In genomic region chr2:85756822-85757435, GRCh38 we compare ENCODE assay signal across 13 cellular contexts. TPM values are rescaled to one million over a fixed set of nuclear protein-coding genes. Genes with fewer than 3 reads are reported as not detected.
DNase-seq lines count a peak whose midpoint lies in the region; ATAC-seq and TF ChIP-seq lines count a peak whose summit lies in the region.
"Had no signal": no experiment of that assay in that cellular context is flagged by ENCODE, and none has a peak within 500 bp of the region (broad histone marks: within the 10 kb centered on the region; RNA-seq: fewer than 3 reads in every experiment).

No MANE protein-coding gene starts in this region.

- no peak for ATAC-seq in SK-N-SH treated with all-trans-retinoic acid at 6 μM for 48 hours
- ATAC-seq in CD4-positive, alpha-beta T cell (ENCODE audit: poor library complexity): no peak
- ATAC-seq in natural killer cell treated with Interleukin-12 subunit alpha and Interleukin-12 subunit beta and Interleukin-15 and Interleukin-18, amount 100 ng/mL, for 72 hours: no peak
- ATAC-seq: naive thymus-derived CD8-positive, alpha-beta T cell; stimulated activated naive CD8-positive, alpha-beta T cell treated with anti-CD3 and anti-CD28 coated beads, Interleukin-15, Interleukin-2, amounts not matched to agents 100 U/mL and 50 U/mL, for 24 hours had no signal

- H3K36me3 Mint-ChIP-seq in nephron progenitor cell (ENCODE audit: low read depth): no peaks in the 10 kb centered on the region
- H3K36me3 Mint-ChIP-seq in CD4-positive, alpha-beta T cell (ENCODE audit: low read depth): no peaks in the 10 kb centered on the region
- no peaks in the 10 kb centered on the region for H3K36me3 Mint-ChIP-seq in natural killer cell treated with Interleukin-12 subunit alpha and Interleukin-12 subunit beta and Interleukin-15 and Interleukin-18, amount 100 ng/mL, for 72 hours
- H3K36me3 Mint-ChIP-seq: naive thymus-derived CD8-positive, alpha-beta T cell had no signal

- H3K4me3 ChIP-seq in SK-N-SH (ENCODE audit: low read depth in 2 of 2, low read length in 1 of 2): peak overlapping the region in 1 of 2 experiments; percentile 34; a peak in 1 of 4 replicates
- peak overlapping the region; percentile 80 to 98 (median 86) for H3K4me3 ChIP-seq in esophagus muscularis mucosa
- H3K4me3 ChIP-seq in urinary bladder (ENCODE audit: low read depth, low read length): peak overlapping the region; percentile 78

- no peak overlapping the region for H3K27ac ChIP-seq in SK-N-SH (ENCODE audit: low read depth in 2 of 2, low read length in 1 of 2)
- H3K27ac ChIP-seq in esophagus muscularis mucosa (replicated peaks in 1 of 4): peak overlapping the region in 1 of 4 donors; percentile 7
- no peak overlapping the region for H3K27ac ChIP-seq in urinary bladder (ENCODE audit: low read depth)
- H3K27ac ChIP-seq in CD4-positive, alpha-beta T cell (ENCODE audit: low read depth, low read length): no peak overlapping the region

- peaks cover 0 to 4% of the 10 kb centered on the region in 2 experiments for H3K36me3 ChIP-seq in SK-N-SH (replicated peaks in 1 of 2; ENCODE audit: control insufficient read depth in 1 of 2, insufficient read depth in 2 of 2, low read length in 1 of 2)
- H3K36me3 ChIP-seq in esophagus muscularis mucosa: peaks cover 0 to 52% (median 12%) of the 10 kb centered on the region in 4 donors
- no peaks in the 10 kb centered on the region for H3K36me3 ChIP-seq in urinary bladder (ENCODE audit: insufficient read depth)

- WGBS in SK-N-SH (ENCODE audit: low lambda C conversion rate): 95% methylated on average over 9 of the region's 9 CpGs
- 82% methylated on average over 3 of the region's 9 CpGs for WGBS in esophagus muscularis mucosa
- WGBS in urinary bladder: 75% methylated on average over 9 of the region's 9 CpGs

- POLR2A ChIA-PET in SK-N-SH (lab: Yijun Ruan, JAX): no interaction called here
- POLR2A ChIA-PET in CD4-positive, alpha-beta T cell (lab: Charles Lee): no interaction called here

- H3K4me2 ChIP-seq in SK-N-SH: peak overlapping the region; percentile 98

- H4K20me1 ChIP-seq in SK-N-SH (ENCODE audit: insufficient read depth): peaks cover 60% of the 10 kb centered on the region

- peaks cover 3 to 32% of the 10 kb centered on the region in 2 experiments; a peak in 1 of 4 replicates for H3K4me1 ChIP-seq in SK-N-SH (ENCODE audit: control insufficient read depth in 1 of 2, insufficient read depth in 2 of 2, low read depth in 1 of 2, low read length in 1 of 2)
- peaks cover 45 to 95% (median 85%) of the 10 kb centered on the region in 4 donors for H3K4me1 ChIP-seq in esophagus muscularis mucosa
- H3K4me1 ChIP-seq in urinary bladder (ENCODE audit: insufficient read depth): peaks cover 6% of the 10 kb centered on the region

- peaks cover 9% of the 10 kb centered on the region for H3F3A ChIP-seq in SK-N-SH (replicated peaks; ENCODE audit: insufficient read depth)

- H3K27me3 ChIP-seq in SK-N-SH (ENCODE audit: insufficient read depth): no peaks in the 10 kb centered on the region
- H3K27me3 ChIP-seq in esophagus muscularis mucosa: no peaks in the 10 kb centered on the region
- peaks cover 54% of the 10 kb centered on the region for H3K27me3 ChIP-seq in CD4-positive, alpha-beta T cell (ENCODE audit: control insufficient read depth, insufficient read depth, low read length)

- DNase-seq in SK-N-SH: no peak
- DNase-seq in esophagus muscularis mucosa (ENCODE audit: extremely low spot score): no peak
- no peak for DNase-seq in nephron progenitor cell
- DNase-seq in CD4-positive, alpha-beta T cell: no peak
- no peak for DNase-seq in natural killer cell treated with Interleukin-12 subunit alpha and Interleukin-12 subunit beta and Interleukin-15 and Interleukin-18, amount 100 ng/mL, for 72 hours (ENCODE audit: low spot score)
- no peak for DNase-seq in AML-193 (lab: John Stamatoyannopoulos, UW)
- DNase-seq: ACHN; activated CD8-positive, alpha-beta memory T cell treated with anti-CD3 and anti-CD28 coated beads, Interleukin-2, amount 50 U/mL, for 4 hours; naive thymus-derived CD8-positive, alpha-beta T cell; NCI-H226; stimulated activated naive CD8-positive, alpha-beta T cell treated with anti-CD3 and anti-CD28 coated beads, Interleukin-15, Interleukin-2, amounts not matched to agents 100 U/mL and 50 U/mL, for 24 hours had no signal

- H3K9me3 ChIP-seq in SK-N-SH (no peaks in the 10 kb centered on the region), esophagus muscularis mucosa (no peaks in the 10 kb centered on the region)
- no peaks in the 10 kb centered on the region for H3K9me3 ChIP-seq in CD4-positive, alpha-beta T cell (ENCODE audit: control insufficient read depth, low read length)

- H2AFZ ChIP-seq in SK-N-SH (ENCODE audit: low read depth): no peak overlapping the region

- no peak for TF ChIP-seq RAD21 in SK-N-SH (IDR thresholded peaks at IDR 0.05; ENCODE audit: low read length)

- TF ChIP-seq CTCF in SK-N-SH (IDR thresholded peaks at IDR 0.05) (no peak), esophagus muscularis mucosa (IDR thresholded peaks at IDR 0.05) (no peak), nephron progenitor cell (IDR thresholded peaks at IDR 0.05) (no peak)
- TF ChIP-seq CTCF in CD4-positive, alpha-beta T cell (IDR thresholded peaks at IDR 0.05): no peak

- no peak for TF ChIP-seq EP300 in SK-N-SH (IDR thresholded peaks at IDR 0.05; ENCODE audit: borderline replicate concordance in 1 of 2, low read depth in 1 of 2, low read length in 1 of 2)
- no peak for TF ChIP-seq EP300 in esophagus muscularis mucosa (IDR thresholded peaks at IDR 0.05)

- CTCF ChIA-PET in SK-N-SH (lab: Yijun Ruan, JAX): interaction anchor here (1.6 to 34.7 kb wide), 6 partner anchors 10 to 51 kb away, joined by 3 to 626 read pairs (median 56); no protein-coding TSS in a partner anchor
- CTCF ChIA-PET in CD4-positive, alpha-beta T cell (lab: Charles Lee): interaction anchor here (0.6 kb wide), 1 partner anchor 46 kb away, joined by 3 read pairs; no protein-coding TSS in a partner anchor

- no peak overlapping the region; the same call in 1 of the 2 replicates for H3K9ac ChIP-seq in SK-N-SH

- H3K9me3 Mint-ChIP-seq in nephron progenitor cell: no peaks in the 10 kb centered on the region
- H3K9me3 Mint-ChIP-seq in CD4-positive, alpha-beta T cell: no peaks in the 10 kb centered on the region
- no peaks in the 10 kb centered on the region for H3K9me3 Mint-ChIP-seq in natural killer cell treated with Interleukin-12 subunit alpha and Interleukin-12 subunit beta and Interleukin-15 and Interleukin-18, amount 100 ng/mL, for 72 hours
- H3K9me3 Mint-ChIP-seq: naive thymus-derived CD8-positive, alpha-beta T cell had no signal

- H3K4me3 Mint-ChIP-seq in nephron progenitor cell: peak overlapping the region; percentile 65
- no peak overlapping the region for H3K4me3 Mint-ChIP-seq in CD4-positive, alpha-beta T cell
- no peak overlapping the region for H3K4me3 Mint-ChIP-seq in natural killer cell treated with Interleukin-12 subunit alpha and Interleukin-12 subunit beta and Interleukin-15 and Interleukin-18, amount 100 ng/mL, for 72 hours

- peaks cover 75% of the 10 kb centered on the region for H3K79me2 ChIP-seq in SK-N-SH (ENCODE audit: insufficient read depth)

- H3K27me3 Mint-ChIP-seq in nephron progenitor cell (ENCODE audit: low read depth, poor library complexity): peaks cover 31% of the 10 kb centered on the region
- H3K27me3 Mint-ChIP-seq in CD4-positive, alpha-beta T cell: peaks cover 81% of the 10 kb centered on the region
- H3K27me3 Mint-ChIP-seq in natural killer cell treated with Interleukin-12 subunit alpha and Interleukin-12 subunit beta and Interleukin-15 and Interleukin-18, amount 100 ng/mL, for 72 hours: peaks cover 23% of the 10 kb centered on the region in 2 donors

- intact Hi-C loops in esophagus muscularis mucosa (cut with DNase I): no loop called here
- intact Hi-C loops in CD4-positive, alpha-beta T cell (cut with DNase I, micrococcal nuclease): no loop called here

- peaks cover 43% of the 10 kb centered on the region for H3K4me1 Mint-ChIP-seq in nephron progenitor cell
- peaks cover 21% of the 10 kb centered on the region for H3K4me1 Mint-ChIP-seq in CD4-positive, alpha-beta T cell (ENCODE audit: low read depth)
- H3K4me1 Mint-ChIP-seq in natural killer cell treated with Interleukin-12 subunit alpha and Interleukin-12 subunit beta and Interleukin-15 and Interleukin-18, amount 100 ng/mL, for 72 hours (ENCODE audit: low read depth in 2 of 2): peaks cover 5 to 6% of the 10 kb centered on the region in 2 donors

- no peaks in the 10 kb centered on the region for H3K9me2 ChIP-seq in SK-N-SH

- no peak overlapping the region for H3K27ac Mint-ChIP-seq in nephron progenitor cell
- H3K27ac Mint-ChIP-seq in CD4-positive, alpha-beta T cell: no peak overlapping the region
- H3K27ac Mint-ChIP-seq in natural killer cell treated with Interleukin-12 subunit alpha and Interleukin-12 subunit beta and Interleukin-15 and Interleukin-18, amount 100 ng/mL, for 72 hours: no peak overlapping the region
- H3K27ac Mint-ChIP-seq: naive thymus-derived CD8-positive, alpha-beta T cell had no signal

- no peak for TF ChIP-seq POLR2A in esophagus muscularis mucosa (IDR thresholded peaks at IDR 0.05; ENCODE audit: low read depth)

TF ChIP-seq in SK-N-SH, 30 proteins besides CTCF, POLR2A, EP300 and RAD21 (continues in another document):
- TF ChIP-seq GABPA (IDR thresholded peaks at IDR 0.05; ENCODE audit: low read depth): no peak

TF ChIP-seq in SK-N-SH treated with all-trans-retinoic acid at 6 μM for 48 hours, 23 proteins besides CTCF, POLR2A, EP300 and RAD21 (continues in another document):
- TF ChIP-seq BACH2 (CRISPR knock-in tag; IDR thresholded peaks at IDR 0.05; ENCODE audit: borderline replicate concordance) (no peak), ZFP3 (CRISPR knock-in tag; IDR thresholded peaks at IDR 0.05) (no peak), OSR1 (CRISPR knock-in tag; IDR thresholded peaks at IDR 0.05) (no peak), ZFP30 (CRISPR knock-in tag; IDR thresholded peaks at IDR 0.05) (no peak), TOX (CRISPR knock-in tag; IDR thresholded peaks at IDR 0.05; ENCODE audit: borderline replicate concordance) (no peak)

RNA-seq across cellular contexts. Expression of gene ATOH8, which starts 3.1 kb away (rescaled TPM):
- polyA plus RNA-seq in SK-N-SH (2012; rRNA removed) (5.6 and 6.4 TPM in 2 replicates), urinary bladder (49.2 TPM)
- 2.9 and 4.3 TPM in 2 replicates for polyA plus RNA-seq in SK-N-SH (2012; cell fraction: cytosol; rRNA removed)
- polyA plus RNA-seq in SK-N-SH (2012; cell fraction: nucleus; rRNA removed): 7.0 and 7.3 TPM in 2 replicates
- total RNA-seq in esophagus muscularis mucosa (100 to 1,000 TPM in 1 of 4 donors, 10 to 100 TPM in 3; 41.1 to 124 (median 62.5) TPM), urinary bladder (18.3 TPM)
- not detected for total RNA-seq in CD4-positive, alpha-beta T cell
- not detected for total RNA-seq in natural killer cell treated with Interleukin-12 subunit alpha and Interleukin-12 subunit beta and Interleukin-15 and Interleukin-18, amount 100 ng/mL, for 72 hours
- total RNA-seq: naive thymus-derived CD8-positive, alpha-beta T cell had no signal
- polyA plus RNA-seq: naive thymus-derived CD8-positive, alpha-beta T cell had no signal

Comparison
In these comparisons a context has a peak if more than half of its experiments do, and no peak if none do; other contexts are left out.
1. RNA of gene ATOH8, which starts 3.1 kb away (total RNA-seq): 41.1 to 124 TPM in esophagus muscularis mucosa and 18.3 TPM in urinary bladder (single experiment); not detected in natural killer cell treated with Interleukin-12 subunit alpha and Interleukin-12 subunit beta and Interleukin-15 and Interleukin-18, amount 100 ng/mL, for 72 hours and not detected in CD4-positive, alpha-beta T cell; every median in the first group is over 10 times any median in the second.